1 cellular context compared by ENCODE assay signal in the genomic region with DNA sequence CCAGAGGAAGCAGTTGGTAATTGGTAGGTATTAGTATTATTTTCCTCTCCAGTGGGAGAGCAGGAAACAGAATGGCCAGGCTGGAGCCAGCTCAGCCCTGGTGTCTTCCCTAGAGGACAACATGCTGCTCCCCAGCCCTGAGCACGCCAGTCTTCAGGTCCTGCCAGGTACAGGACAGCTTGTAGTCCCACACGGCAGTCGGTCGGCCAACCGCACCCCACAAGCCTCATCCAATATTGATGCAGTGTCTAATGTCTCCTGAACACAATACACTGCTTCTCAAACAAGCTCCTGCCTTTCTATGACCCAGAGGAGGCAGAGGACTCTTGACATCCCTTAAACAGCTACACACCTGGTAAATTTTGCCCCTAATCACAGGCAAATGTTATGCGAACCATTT.
TF ChIP-seq lines count a peak whose summit lies in the region.

No MANE protein-coding gene starts in this region.

TF ChIP-seq in GM23338, 12 proteins besides CTCF, POLR2A, EP300 and RAD21 (continued from another document):
- TF ChIP-seq REST (IDR thresholded peaks at IDR 0.05; ENCODE audit: unreplicated experiment): no peak
- no peak for TF ChIP-seq ZNF114 (CRISPR knock-in tag; IDR thresholded peaks at IDR 0.05)
